In genomic region chr17:41505007-41505835, GRCh38 we compare ENCODE assay signal across 28 cellular contexts. TPM values are rescaled to one million over a fixed set of nuclear protein-coding genes. Genes with fewer than 3 reads are reported as not detected.
DNase-seq lines count a peak whose midpoint lies in the region; ATAC-seq and TF ChIP-seq lines count a peak whose summit lies in the region.
"Had no signal": no experiment of that assay in that cellular context is flagged by ENCODE, and none has a peak within 500 bp of the region (broad histone marks: within the 10 kb centered on the region; RNA-seq: fewer than 3 reads in every experiment).

Gene KRT13 (minus strand): TSS chr17:41505612. CDS start chr17:41505550, 62 bp downstream.

- no peak within 1 kb of the TSS for H3K14ac ChIP-seq in neuronal stem cell (ENCODE audit: low read length)

- no peak within 1 kb of the TSS for H3K4me2 ChIP-seq in neuronal stem cell (ENCODE audit: insufficient read depth, low read length, poor library complexity, severe bottlenecking)

- H2AK5ac ChIP-seq in neuronal stem cell (ENCODE audit: low read depth, low read length): peak within 1 kb of the TSS; percentile 30

- H3K4ac ChIP-seq in neuronal stem cell (ENCODE audit: low read length): no peak within 1 kb of the TSS

- H2BK120ac ChIP-seq in neuronal stem cell (ENCODE audit: low read depth, low read length): no peak within 1 kb of the TSS

- H2AFZ ChIP-seq in neuronal stem cell (ENCODE audit: low read length): no peak within 1 kb of the TSS

- ATAC-seq in Panc1 (no peak), esophagus mucosa (peak; percentile 20)
- no peak for ATAC-seq in activated CD4-positive, CD25-positive, alpha-beta regulatory T cell treated with anti-CD3 and anti-CD28 coated beads, Interleukin-2, amount 50 U/mL, for 24 hours
- ATAC-seq: left ventricle myocardium superior had no signal

- H3K18ac ChIP-seq in neuronal stem cell (ENCODE audit: low read length): peak within 1 kb of the TSS; percentile 37

- no peak within 1 kb of the TSS for H3K23ac ChIP-seq in neuronal stem cell (ENCODE audit: low read depth, low read length, poor library complexity)

- peak within 1 kb of the TSS; percentile 53 for H2BK15ac ChIP-seq in neuronal stem cell (ENCODE audit: low read length)

- H3K36me3 ChIP-seq in Panc1 (ENCODE audit: control insufficient read depth, insufficient read depth, low read length) (no peaks in the 10 kb centered on the region), neuronal stem cell (replicated peaks in 1 of 2; ENCODE audit: control insufficient read depth in 2 of 2, insufficient read depth in 2 of 2, low read length in 2 of 2) (no peaks in the 10 kb centered on the region), vagina (no peaks in the 10 kb centered on the region)
- H3K36me3 ChIP-seq: BE2C, brain microvascular endothelial cell, HAP-1, MG63 had no signal

- no peak within 1 kb of the TSS for H2BK5ac ChIP-seq in neuronal stem cell (ENCODE audit: low read length)

- H4K91ac ChIP-seq in neuronal stem cell (ENCODE audit: low read depth, low read length, poor library complexity): no peak within 1 kb of the TSS

- in situ Hi-C loops in Panc1 (cut with HindIII; ENCODE audit: low pct_unique_long_range_greater_than_20kb, low sequenced_read_pairs): no loop called here

- H3K79me1 ChIP-seq in neuronal stem cell (ENCODE audit: low read depth, low read length): no peaks in the 10 kb centered on the region

- no peak for TF ChIP-seq POLR2A in vagina (IDR thresholded peaks at IDR 0.05)

- H3K27me3 ChIP-seq in Panc1 (ENCODE audit: control insufficient read depth, insufficient read depth, low read length) (no peaks in the 10 kb centered on the region), neuronal stem cell (ENCODE audit: control insufficient read depth in 3 of 3, insufficient read depth in 3 of 3, low read depth in 1 of 3, low read length in 3 of 3) (peaks cover 0 to 11% (median 0%) of the 10 kb centered on the region in 3 experiments), vagina (no peaks in the 10 kb centered on the region)
- H3K27me3 ChIP-seq: BE2C, brain microvascular endothelial cell, MG63 had no signal

- POLR2A ChIA-PET in Panc1 (lab: Charles Lee): no interaction called here

- H3K27ac ChIP-seq in Panc1 (ENCODE audit: low read length) (peak within 1 kb of the TSS; percentile 67), neuronal stem cell (replicated peaks; ENCODE audit: low read length) (no peak within 1 kb of the TSS), vagina (peak within 1 kb of the TSS; percentile 47)
- H3K27ac ChIP-seq: brain microvascular endothelial cell had no signal

- WGBS in neuronal stem cell (ENCODE audit: extremely low coverage in 2 of 2, insufficient read length in 2 of 2, insufficient replicate concordance in 1 of 2), 2 donors: no CpG with 5 or more reads among the region's 17 CpGs

- no TSS peak for BruUV-seq in Panc1 (replicated peaks; lab: Mats Ljungman, UMichigan)

- H3K9ac ChIP-seq in neuronal stem cell (ENCODE audit: low read depth, low read length, poor library complexity): no peak within 1 kb of the TSS

- no peak within 1 kb of the TSS for H4K8ac ChIP-seq in neuronal stem cell (ENCODE audit: low read depth, low read length)

- H3K4me1 ChIP-seq in Panc1 (ENCODE audit: control insufficient read depth, insufficient read depth, low read length) (peaks cover 14% of the 10 kb centered on the region), neuronal stem cell (ENCODE audit: control insufficient read depth in 2 of 2, insufficient read depth in 1 of 2, low read depth in 1 of 2, low read length in 2 of 2) (peaks cover 0 to 10% of the 10 kb centered on the region in 2 donors), vagina (peaks cover 32% of the 10 kb centered on the region)
- H3K4me1 ChIP-seq: HAP-1 had no signal

- intact Hi-C loops in Panc1 (cut with micrococcal nuclease; ENCODE audit: unreplicated experiment): no loop called here
- intact Hi-C loops in vagina (cut with DNase I): no loop called here

- TF ChIP-seq CTCF in Panc1 (IDR thresholded peaks at IDR 0.05) (no peak), vagina (IDR thresholded peaks at IDR 0.05) (no peak)

- no peak for DNase-seq in Panc1 (ENCODE audit: low read depth, low spot score)
- no peak for DNase-seq in neuronal stem cell (ENCODE audit: low spot score)
- no peak for DNase-seq in vagina (ENCODE audit: extremely low spot score in 2 of 2)
- DNase-seq in central memory CD4-positive, alpha-beta T cell: no peak
- DNase-seq in stimulated activated CD4-positive, alpha-beta T cell treated with anti-CD3 and anti-CD28 coated beads, Interleukin-2, amount 100 ng/mL, for 24 hours: no peak
- DNase-seq: activated CD4-positive, alpha-beta memory T cell treated with anti-CD3 and anti-CD28 coated beads, Interleukin-2, amount 10 ng/mL, durations not matched to agents 7 days and 5 days; activated CD8-positive, alpha-beta memory T cell treated with anti-CD3 and anti-CD28 coated beads, Interleukin-2, amount 50 U/mL, for 48 hours; activated naive CD4-positive, alpha-beta T cell treated with anti-CD3 and anti-CD28 coated beads, Interleukin-2, amount 50 U/mL, for 16 hours; BE2C; brain microvascular endothelial cell; CD8-positive, alpha-beta memory T cell; effector CD4-positive, alpha-beta T cell; KG1; left ventricle myocardium superior; naive B cell; NCI-H1417; NCI-H2029 treated with DMSO at 0.1 percent for 48 hours; NCI-H526; occipital lobe; SHP77 treated with DMSO at 0.1 percent for 48 hours; stimulated activated CD4-positive, alpha-beta T cell treated with anti-CD3 and anti-CD28 coated beads, Interleukin-15, amount 100 ng/mL, for 24 hours; stimulated activated naive B cell treated with anti-CD40 and anti-IgM and Interleukin-4, amounts not matched to agents 10 μg/mL and 1 μg/mL and 100 μg/mL, for 72 hours; substantia nigra had no signal

- H3K9me3 ChIP-seq in Panc1 (ENCODE audit: control insufficient read depth, insufficient read depth, low read depth, low read length) (no peaks in the 10 kb centered on the region), neuronal stem cell (replicated peaks in 1 of 2; ENCODE audit: control insufficient read depth in 2 of 2, insufficient read depth in 1 of 2, low read depth in 1 of 2, low read length in 2 of 2) (no peaks in the 10 kb centered on the region), vagina (no peaks in the 10 kb centered on the region)
- H3K9me3 ChIP-seq: BE2C, HAP-1, MG63 had no signal

- no peak within 1 kb of the TSS for H3K4me3 ChIP-seq in Panc1 (ENCODE audit: low read depth in 2 of 2, low read length in 2 of 2)
- no peak within 1 kb of the TSS for H3K4me3 ChIP-seq in neuronal stem cell (ENCODE audit: low read length in 2 of 2)
- peak within 1 kb of the TSS in 1 of 2 donors; percentile 30 for H3K4me3 ChIP-seq in vagina
- H3K4me3 ChIP-seq: HAP-1, MG63 had no signal

- CTCF ChIA-PET in Panc1 (lab: Charles Lee): no interaction called here

- no peak within 1 kb of the TSS for H2BK12ac ChIP-seq in neuronal stem cell (ENCODE audit: low read length)

RNA-seq across cellular contexts. Expression of gene KRT13, which starts in this region (rescaled TPM):
- total RNA-seq in Panc1 (2021; ENCODE audit: unreplicated experiment) (0.36 TPM), esophagus mucosa (44,686 TPM), vagina (10,968 TPM)
- 3.3 TPM for polyA plus RNA-seq in Panc1 (2012; ENCODE audit: insufficient read length)
- polyA plus RNA-seq in neuronal stem cell (2013, experiment 1 of 2): 0.01 TPM
- not detected for polyA plus RNA-seq in neuronal stem cell (2013, experiment 2 of 2)
- total RNA-seq: activated CD4-positive, alpha-beta memory T cell treated with anti-CD3 and anti-CD28 coated beads, Interleukin-2, amount 10 ng/mL, durations not matched to agents 7 days and 5 days; CD8-positive, alpha-beta memory T cell; fibroblast of villous mesenchyme; left ventricle myocardium superior had no signal
- polyA plus RNA-seq: CD8-positive, alpha-beta memory T cell had no signal

Comparison
In these comparisons a context has a peak if more than half of its experiments do, and no peak if none do; other contexts are left out.
1. RNA of gene KRT13 (total RNA-seq): 44,686 TPM in esophagus mucosa (single experiment) and 10,968 TPM in vagina (single experiment); 0.36 TPM in Panc1 (single experiment); every median in the first group is over 1,000 times any median in the second.